8 cellular contexts compared by ENCODE assay signal in the genomic region with DNA sequence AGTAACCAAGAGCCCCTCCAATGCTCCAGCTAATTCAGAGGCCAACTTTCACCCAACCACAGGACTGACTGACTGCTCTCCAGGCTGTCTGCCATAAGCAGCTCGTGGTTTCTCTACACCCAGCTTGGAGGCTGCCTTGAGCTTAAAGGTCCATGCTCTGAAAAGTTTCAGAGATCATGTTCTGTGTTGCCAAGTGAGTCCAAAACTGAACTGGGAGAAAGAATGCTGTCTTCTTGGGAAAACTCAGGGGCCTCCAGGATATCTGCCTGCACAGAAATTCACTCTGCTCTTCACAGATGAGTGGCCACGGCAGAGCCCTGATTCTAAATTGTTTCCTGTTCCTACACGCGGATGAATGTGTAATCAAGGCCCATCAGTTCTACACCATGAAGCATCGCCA. TPM values are rescaled to one million over a fixed set of nuclear protein-coding genes. Genes with fewer than 3 reads are reported as not detected.
A peak's percentile ranks its signal among the peaks of the same experiment; 100 is the strongest.
DNase-seq lines count a peak whose midpoint lies in the region; ATAC-seq and TF ChIP-seq lines count a peak whose summit lies in the region.

No MANE protein-coding gene starts in this region.

- no peaks in the 10 kb centered on the region for H3K9me3 ChIP-seq in mesodermal cell (ENCODE audit: control insufficient read depth, low read length)

- peak; percentile 23 for ATAC-seq in HG02610 (IDR thresholded peaks at IDR 0.05; ENCODE audit: unreplicated experiment)
- ATAC-seq in GM21390 (IDR thresholded peaks at IDR 0.05; ENCODE audit: unreplicated experiment) = no peak

- WGBS in mesodermal cell (ENCODE audit: insufficient coverage in 2 of 2), 2 experiments = 83 to 88% methylated on average over 1 to 2 of the region's 5 CpGs

- in situ Hi-C loops in ACHN (cut with HindIII; ENCODE audit: low pct_ligation_motif_present, low pct_unique_long_range_greater_than_20kb, low sequenced_read_pairs) (no loop called here), astrocyte of the cerebellum (cut with HindIII; ENCODE audit: low sequenced_read_pairs) (no loop called here)

- POLR2A ChIA-PET in HEK293T (lab: Yijun Ruan, JAX) = no interaction called here

- peaks cover 4% of the 10 kb centered on the region for H3K4me1 ChIP-seq in mesodermal cell (ENCODE audit: control insufficient read depth, insufficient read depth, low read length, poor library complexity, severe bottlenecking)

- DNase-seq in ACHN = peak; percentile 38
- DNase-seq in astrocyte of the cerebellum (ENCODE audit: low read depth) = peak; percentile 54
- no peak for DNase-seq in SKM-1 (lab: John Stamatoyannopoulos, UW; ENCODE audit: unreplicated experiment)
- DNase-seq in NCI-H2029 treated with DMSO at 0.1 percent for 48 hours (lab: John Stamatoyannopoulos, UW) = no peak
- no peak for DNase-seq in HEK293T (ENCODE audit: extremely low spot score)

- H3K4me3 ChIP-seq in astrocyte of the cerebellum (ENCODE audit: low read depth, low read length) (no peak overlapping the region), mesodermal cell (ENCODE audit: extremely low read depth, insufficient read depth, low read length, poor library complexity, severe bottlenecking) (no peak overlapping the region)

- no peak for TF ChIP-seq CTCF in astrocyte of the cerebellum (IDR thresholded peaks at IDR 0.05; ENCODE audit: low read depth, low read length, missing control alignments)

- peaks cover 40% of the 10 kb centered on the region for H3K36me3 ChIP-seq in mesodermal cell (ENCODE audit: control insufficient read depth, insufficient read depth, low read length)

- H3K27ac ChIP-seq in mesodermal cell (ENCODE audit: low read depth, low read length, severe bottlenecking) = peak overlapping the region; percentile 53

- CTCF ChIA-PET in HEK293T (lab: Yijun Ruan, JAX) = no interaction called here

TF ChIP-seq in HEK293T, 16 proteins besides CTCF, POLR2A, EP300 and RAD21:
- no peak for TF ChIP-seq SUZ12 (IDR thresholded peaks at IDR 0.05)
- no peak for TF ChIP-seq CTBP1 (IDR thresholded peaks at IDR 0.05; ENCODE audit: borderline replicate concordance)
- TF ChIP-seq, protein P1, sequence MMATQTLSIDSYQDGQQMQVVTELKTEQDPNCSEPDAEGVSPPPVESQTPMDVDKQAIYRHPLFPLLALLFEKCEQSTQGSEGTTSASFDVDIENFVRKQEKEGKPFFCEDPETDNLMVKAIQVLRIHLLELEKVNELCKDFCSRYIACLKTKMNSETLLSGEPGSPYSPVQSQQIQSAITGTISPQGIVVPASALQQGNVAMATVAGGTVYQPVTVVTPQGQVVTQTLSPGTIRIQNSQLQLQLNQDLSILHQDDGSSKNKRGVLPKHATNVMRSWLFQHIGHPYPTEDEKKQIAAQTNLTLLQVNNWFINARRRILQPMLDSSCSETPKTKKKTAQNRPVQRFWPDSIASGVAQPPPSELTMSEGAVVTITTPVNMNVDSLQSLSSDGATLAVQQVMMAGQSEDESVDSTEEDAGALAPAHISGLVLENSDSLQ (IDR thresholded peaks at IDR 0.05) = no peak
- TF ChIP-seq BHLHE40 (IDR thresholded peaks at IDR 0.05; ENCODE audit: borderline replicate concordance) = no peak
- no peak for TF ChIP-seq LEF1 (IDR thresholded peaks at IDR 0.05; ENCODE audit: borderline replicate concordance)
- TF ChIP-seq ZNF384 (IDR thresholded peaks at IDR 0.05) = no peak
- no peak for TF ChIP-seq ELF4 (IDR thresholded peaks at IDR 0.05)
- TF ChIP-seq HDGF (IDR thresholded peaks at IDR 0.05; ENCODE audit: borderline replicate concordance) = no peak
- no peak for TF ChIP-seq FOXA1 (IDR thresholded peaks at IDR 0.05)
- no peak for TF ChIP-seq FOXK2 (IDR thresholded peaks at IDR 0.05)
- no peak for TF ChIP-seq NFRKB (IDR thresholded peaks at IDR 0.05)
- no peak for TF ChIP-seq FOXM1 (IDR thresholded peaks at IDR 0.05; ENCODE audit: borderline replicate concordance)
- TF ChIP-seq L3MBTL2 (conservative IDR thresholded peaks at IDR 0.05) = no peak
- no peak for TF ChIP-seq SP1 (IDR thresholded peaks at IDR 0.05)
- no peak for TF ChIP-seq ARNT (IDR thresholded peaks at IDR 0.05)
- TF ChIP-seq TARDBP (IDR thresholded peaks at IDR 0.05) = no peak

RNA-seq across cellular contexts. Expression of a gene that starts 51.1 kb away (rescaled TPM):
- polyA plus RNA-seq in mesodermal cell (2013, experiment 1 of 2) = 36.7 TPM
- 35.7 TPM for polyA plus RNA-seq in mesodermal cell (2013, experiment 2 of 2)

Comparison
In these comparisons a context has a peak if more than half of its experiments do, and no peak if none do; other contexts are left out.
1. DNase-seq: peak in ACHN (single experiment) and astrocyte of the cerebellum (single experiment); none in SKM-1 (single experiment), NCI-H2029 treated with DMSO at 0.1 percent for 48 hours (single experiment) and HEK293T (single experiment).